26 cellular contexts compared by ENCODE assay signal in the genomic region with DNA sequence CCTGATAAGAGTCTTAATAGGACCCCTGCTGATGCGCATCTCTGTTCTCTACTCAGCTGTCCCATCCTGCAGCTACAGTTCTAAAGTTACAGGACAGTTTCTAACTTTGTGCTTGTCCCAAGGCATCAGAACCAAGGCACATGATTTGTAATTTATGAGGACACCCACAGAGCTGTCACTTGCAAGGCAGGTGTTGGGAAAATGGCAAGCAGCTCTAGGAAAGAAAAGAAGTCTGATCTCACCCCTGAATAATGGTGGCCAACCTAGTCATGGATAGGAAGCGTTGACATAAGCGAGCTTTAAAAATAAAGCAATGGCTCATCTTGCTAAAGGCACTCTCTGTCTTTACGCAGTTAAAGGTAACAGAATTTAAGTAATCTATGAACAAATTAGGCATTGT.
"Had no signal": no experiment of that assay in that cellular context is flagged by ENCODE, and none has a peak within 500 bp of the region (broad histone marks: within the 10 kb centered on the region; RNA-seq: fewer than 3 reads in every experiment).

No MANE protein-coding gene starts in this region.

- H3K36me3 ChIP-seq: cardiac muscle cell, esophagus squamous epithelium, spleen, tibial artery had no signal

- H3K27me3 Mint-ChIP-seq: effector memory CD8-positive, alpha-beta T cell; stimulated activated memory B cell treated with anti-CD40 and anti-IgM and Interleukin-4, amounts not matched to agents 10 μg/mL and 1 μg/mL and 100 μg/mL, for 72 hours; type B pancreatic cell had no signal

- ATAC-seq: effector memory CD8-positive, alpha-beta T cell; left colon; mucosa of descending colon; naive thymus-derived CD4-positive, alpha-beta T cell; sciatic nerve; stimulated activated memory B cell treated with anti-CD40 and anti-IgM and Interleukin-4, amounts not matched to agents 10 μg/mL and 1 μg/mL and 100 μg/mL, for 72 hours; stimulated activated naive CD8-positive, alpha-beta T cell treated with anti-CD3 and anti-CD28 coated beads, Interleukin-15, Interleukin-2, amounts not matched to agents 100 U/mL and 50 U/mL, for 24 hours had no signal

- H3K9me3 ChIP-seq: esophagus squamous epithelium, mucosa of descending colon, spleen, testis, tibial artery had no signal

- H3K27ac ChIP-seq: cardiac muscle cell, coronary artery, esophagus squamous epithelium, skin epidermis, spleen, testis, tibial artery had no signal

- H3K9me3 Mint-ChIP-seq: mesothelial cell of epicardium; nephron; stimulated activated memory B cell treated with anti-CD40 and anti-IgM and Interleukin-4, amounts not matched to agents 10 μg/mL and 1 μg/mL and 100 μg/mL, for 72 hours; type B pancreatic cell had no signal

- H3K27me3 ChIP-seq: cardiac muscle cell, esophagus squamous epithelium, spleen, testis, tibial artery had no signal

- H3K4me1 Mint-ChIP-seq: mesothelial cell of epicardium; naive thymus-derived CD4-positive, alpha-beta T cell; stimulated activated memory B cell treated with anti-CD40 and anti-IgM and Interleukin-4, amounts not matched to agents 10 μg/mL and 1 μg/mL and 100 μg/mL, for 72 hours had no signal

- H3K27ac Mint-ChIP-seq: effector memory CD8-positive, alpha-beta T cell; mesothelial cell of epicardium; naive thymus-derived CD4-positive, alpha-beta T cell; nephron; stimulated activated memory B cell treated with anti-CD40 and anti-IgM and Interleukin-4, amounts not matched to agents 10 μg/mL and 1 μg/mL and 100 μg/mL, for 72 hours; type B pancreatic cell had no signal

- H3K4me1 ChIP-seq: esophagus squamous epithelium, spleen, testis had no signal

- H3K4me3 ChIP-seq: cardiac muscle cell, coronary artery, esophagus squamous epithelium, mucosa of descending colon, skin epidermis, spleen, testis, tibial artery had no signal

- H3K36me3 Mint-ChIP-seq: mesothelial cell of epicardium; stimulated activated memory B cell treated with anti-CD40 and anti-IgM and Interleukin-4, amounts not matched to agents 10 μg/mL and 1 μg/mL and 100 μg/mL, for 72 hours; type B pancreatic cell had no signal

- DNase-seq: dermis blood vessel endothelial cell; effector memory CD8-positive, alpha-beta T cell; erythroblast; esophagus squamous epithelium; foreskin melanocyte; hippocampal formation; left colon; mesenchymal stem cell; mucosa of descending colon; naive thymus-derived CD4-positive, alpha-beta T cell; nucleus accumbens; retina; spleen; stimulated activated CD4-positive, alpha-beta T cell treated with anti-CD3 and anti-CD28 coated beads, Interleukin-4, amount 100 ng/mL, for 4 hours; stimulated activated naive CD8-positive, alpha-beta T cell treated with anti-CD3 and anti-CD28 coated beads, Interleukin-15, Interleukin-2, amounts not matched to agents 100 U/mL and 50 U/mL, for 24 hours; substantia nigra; testis; tibial artery had no signal

- H3K4me3 Mint-ChIP-seq: effector memory CD8-positive, alpha-beta T cell; mesothelial cell of epicardium; naive thymus-derived CD4-positive, alpha-beta T cell; nephron; stimulated activated memory B cell treated with anti-CD40 and anti-IgM and Interleukin-4, amounts not matched to agents 10 μg/mL and 1 μg/mL and 100 μg/mL, for 72 hours; type B pancreatic cell had no signal
